Comparison of ENCODE assay signal across 8 cellular contexts in the genomic region with DNA sequence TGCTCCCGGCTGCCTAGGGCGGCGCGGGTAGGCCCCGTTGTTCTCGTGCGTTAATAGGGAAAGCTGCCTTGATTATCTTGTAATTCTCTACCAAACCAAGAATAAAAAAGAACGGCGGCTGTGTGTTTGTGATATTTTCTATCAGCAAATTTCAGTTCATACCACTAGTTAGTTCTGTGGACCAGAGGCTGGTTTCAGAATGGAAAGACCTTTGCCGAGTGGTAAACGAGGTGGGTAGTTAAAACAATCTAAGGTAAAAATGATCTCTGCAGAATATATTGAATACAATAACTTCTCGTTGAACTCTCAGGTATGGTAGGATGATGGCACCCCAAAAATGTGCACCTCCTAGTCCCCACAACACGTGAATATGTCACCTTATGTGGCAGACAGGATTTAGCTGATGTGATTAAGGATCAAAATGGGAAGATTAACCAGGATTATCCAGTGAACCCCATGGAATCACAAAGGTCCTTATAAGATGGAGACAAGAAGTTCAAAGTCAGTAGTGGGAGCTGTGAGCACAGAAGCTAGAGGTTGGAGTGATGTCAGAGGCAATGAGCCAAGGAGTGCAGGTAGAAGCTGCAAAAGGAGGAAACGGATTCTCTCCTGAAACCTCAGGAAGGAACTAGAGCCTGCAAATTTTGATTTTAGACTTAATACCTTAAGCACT.
DNase-seq lines count a peak whose midpoint lies in the region; ATAC-seq and TF ChIP-seq lines count a peak whose summit lies in the region.

No MANE protein-coding gene starts in this region.

- no peak for TF ChIP-seq CTCF in NB4 (IDR thresholded peaks at IDR 0.05; ENCODE audit: low read depth, low read length)

- H3K4me1 Mint-ChIP-seq in central memory CD8-positive, alpha-beta T cell: peaks cover 53% of the 10 kb centered on the region

- H3K27ac Mint-ChIP-seq in central memory CD8-positive, alpha-beta T cell (ENCODE audit: low read depth): peak overlapping the region; percentile 96

- H3K4me3 Mint-ChIP-seq in central memory CD8-positive, alpha-beta T cell: peak overlapping the region; percentile 90

- no peaks in the 10 kb centered on the region for H3K27me3 Mint-ChIP-seq in central memory CD8-positive, alpha-beta T cell

- peak overlapping the region; percentile 86 for H3K9ac ChIP-seq in muscle layer of colon (ENCODE audit: low read length)

- H3K4me1 ChIP-seq in muscle layer of colon (ENCODE audit: insufficient read depth, low read length): peaks cover 35% of the 10 kb centered on the region

- peak overlapping the region; percentile 59 for H3K27ac ChIP-seq in muscle layer of colon (ENCODE audit: low read depth, low read length)

- no peaks in the 10 kb centered on the region for H3K9me3 Mint-ChIP-seq in central memory CD8-positive, alpha-beta T cell

- H3K27me3 ChIP-seq in muscle layer of colon (ENCODE audit: control insufficient read depth in 1 of 2, insufficient read depth in 2 of 2, low read length in 2 of 2): no peaks in the 10 kb centered on the region

- peaks cover 11% of the 10 kb centered on the region for H3K36me3 Mint-ChIP-seq in central memory CD8-positive, alpha-beta T cell (ENCODE audit: insufficient read depth)

- no peak for TF ChIP-seq POLR2A in NB4 (IDR thresholded peaks at IDR 0.05; ENCODE audit: extremely low read depth, insufficient read length)

- no peaks in the 10 kb centered on the region for H3K9me3 ChIP-seq in muscle layer of colon (ENCODE audit: low read length)

- peak overlapping the region; percentile 72 for H3K4me3 ChIP-seq in NB4 (ENCODE audit: low read depth, low read length)
- peak overlapping the region; percentile 8 to 67 for H3K4me3 ChIP-seq in muscle layer of colon (ENCODE audit: low read depth in 1 of 2, low read length in 2 of 2)

- ATAC-seq in central memory CD8-positive, alpha-beta T cell (replicated peaks; ENCODE audit: extremely low read depth, poor library complexity, severe bottlenecking): no peak
- ATAC-seq in HG03175 (IDR thresholded peaks at IDR 0.05; ENCODE audit: unreplicated experiment): no peak

- DNase-seq in NCI-H345 (lab: John Stamatoyannopoulos, UW): peak; percentile 7
- DNase-seq in NCI-H345 treated with DMSO at 0.1 percent for 48 hours (lab: John Stamatoyannopoulos, UW; ENCODE audit: unreplicated experiment): no peak
- peak; percentile 31 for DNase-seq in NB4 (ENCODE audit: low read depth)
- DNase-seq in central memory CD8-positive, alpha-beta T cell (ENCODE audit: low spot score in 2 of 2): no peak
- no peak for DNase-seq in activated gamma-delta T cell treated with Interleukin-2 at 50 U/mL for 16 hours
- DNase-seq in NCI-H2029 treated with DMSO at 0.1 percent for 48 hours (lab: John Stamatoyannopoulos, UW): no peak

- no peaks in the 10 kb centered on the region for H3K36me3 ChIP-seq in muscle layer of colon (ENCODE audit: insufficient read depth, low read length)

Comparison
In these comparisons a context has a peak if more than half of its experiments do, and no peak if none do; other contexts are left out.
1. DNase-seq: peak in NCI-H345 (single experiment) and NB4 (single experiment); none in NCI-H345 treated with DMSO at 0.1 percent for 48 hours (single experiment), central memory CD8-positive, alpha-beta T cell (0 of 2), activated gamma-delta T cell treated with Interleukin-2 at 50 U/mL for 16 hours (single experiment) and NCI-H2029 treated with DMSO at 0.1 percent for 48 hours (single experiment).